In genomic region chr20:13546497-13547131, GRCh38 we compare ENCODE assay signal across 8 cellular contexts.
A peak's percentile ranks its signal among the peaks of the same experiment; 100 is the strongest.
DNase-seq lines count a peak whose midpoint lies in the region; ATAC-seq and TF ChIP-seq lines count a peak whose summit lies in the region.

No MANE protein-coding gene starts in this region.

- H3K4me3 ChIP-seq in colonic mucosa = no peak overlapping the region
- no peak overlapping the region for H3K4me3 ChIP-seq in lower leg skin (ENCODE audit: low read depth, poor library complexity, severe bottlenecking)

- no peaks in the 10 kb centered on the region for H3K4me1 ChIP-seq in colonic mucosa

- TF ChIP-seq CTCF in colonic mucosa (IDR thresholded peaks at IDR 0.05) (peak; percentile 76), lower leg skin (IDR thresholded peaks at IDR 0.05) (peak in 1 of 3 donors; percentile 49)

- no peak overlapping the region for H3K27ac ChIP-seq in colonic mucosa

- peak; percentile 51 to 62 for DNase-seq in SHP77 (lab: John Stamatoyannopoulos, UW)
- DNase-seq in SHP77 treated with DMSO at 0.1 percent for 48 hours (lab: John Stamatoyannopoulos, UW) = no peak
- peak; percentile 72 for DNase-seq in NCI-H2171 treated with DMSO at 0.1 percent for 48 hours (lab: John Stamatoyannopoulos, UW)
- peak; percentile 49 to 67 for DNase-seq in activated CD4-positive, alpha-beta T cell treated with anti-CD3 and anti-CD28 coated beads for 24 hours (ENCODE audit: low read depth in 2 of 2)
- DNase-seq in colonic mucosa = peak; percentile 86
- DNase-seq in lower leg skin (ENCODE audit: low spot score in 2 of 2) = peak; percentile 65 to 95
- DNase-seq in stimulated activated CD8-positive, alpha-beta memory T cell treated with anti-CD3 and anti-CD28 coated beads, Interleukin-12 subunit alpha, Interleukin-12 subunit beta, amount 100 ng/mL, for 24 hours (ENCODE audit: extremely low read depth) = peak; percentile 23

- intact Hi-C loops in colonic mucosa (cut with DNase I) (loop anchor here (2.0 to 10.0 kb wide), 3 partner anchors 89 to 432 kb away; no protein-coding TSS in a partner anchor), lower leg skin (cut with DNase I; ENCODE audit: low total_unique reads) (loop anchor here (5.0 kb wide), 1 partner anchor 424 kb away; no protein-coding TSS in a partner anchor)

- no peak overlapping the region for H3K9ac ChIP-seq in colonic mucosa (ENCODE audit: low read depth in 2 of 2, low read length in 2 of 2)

- peak; percentile 81 for ATAC-seq in HG02885 (IDR thresholded peaks at IDR 0.05; ENCODE audit: poor library complexity, unreplicated experiment)

- no peaks in the 10 kb centered on the region for H3K27me3 ChIP-seq in colonic mucosa

- TF ChIP-seq POLR2A in lower leg skin (IDR thresholded peaks at IDR 0.05) = no peak

- H3K36me3 ChIP-seq in colonic mucosa = no peaks in the 10 kb centered on the region

- WGBS in lower leg skin, 2 donors = 6 to 9% methylated on average over 2 of the region's 2 CpGs

- H3K9me3 ChIP-seq in colonic mucosa = no peaks in the 10 kb centered on the region
